In the genomic region with DNA sequence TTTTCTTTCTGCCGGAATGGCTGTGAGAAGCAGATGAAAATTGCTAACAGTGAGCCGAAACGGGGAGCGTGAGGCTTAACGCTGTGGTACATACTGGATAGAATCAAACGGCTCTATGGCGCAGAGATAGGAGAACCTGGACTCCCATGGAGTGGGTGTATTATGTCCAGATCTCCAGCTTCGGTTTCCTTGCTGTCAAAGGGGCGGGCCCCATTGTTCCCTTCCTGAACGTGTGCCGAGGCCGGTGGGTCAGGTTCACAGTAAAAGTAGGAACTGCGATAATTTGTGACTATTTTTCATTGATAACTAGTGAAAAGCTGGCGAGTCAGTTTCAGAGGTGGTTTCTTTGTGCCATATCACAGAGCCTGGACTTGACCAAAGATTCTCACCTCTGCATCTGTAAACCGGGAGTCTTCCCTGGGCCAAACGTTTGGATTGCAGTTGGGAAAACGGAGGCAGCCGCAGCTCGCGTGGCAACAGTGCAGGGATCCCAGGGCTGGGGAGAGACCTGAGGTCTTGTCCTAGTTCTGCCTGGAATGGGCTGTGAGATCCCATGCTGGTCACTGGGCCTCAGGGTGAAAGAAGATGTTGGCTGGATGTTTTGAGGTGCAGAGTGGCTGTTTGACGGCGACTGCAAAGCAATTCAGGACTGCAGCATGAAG, we compare ENCODE assay signal across 8 cellular contexts. TPM values are rescaled to one million over a fixed set of nuclear protein-coding genes. Genes with fewer than 3 reads are reported as not detected.
DNase-seq lines count a peak whose midpoint lies in the region; ATAC-seq, FAIRE-seq and TF ChIP-seq lines count a peak whose summit lies in the region.

No MANE protein-coding gene starts in this region.

- FAIRE-seq in A549 (lab: Jason Lieb, UNC) = no peak

- TF ChIP-seq CTCF in A549 (IDR thresholded peaks at IDR 0.05) (no peak), brain (conservative IDR thresholded peaks at IDR 0.05) (no peak), GM10266 (IDR thresholded peaks at IDR 0.05; ENCODE audit: control insufficient read depth, insufficient read depth, low read depth, missing control alignments) (no peak)

- peak overlapping the region; percentile 92 to 100 (median 98) for H3K4me3 Mint-ChIP-seq in brain

- H3K9me3 Mint-ChIP-seq in brain = peaks cover 0 to 2% (median 0%) of the 10 kb centered on the region in 5 experiments

- peak overlapping the region; percentile 99 to 100 for H3K27ac ChIP-seq in A549
- H3K27ac ChIP-seq in HUES48 (ENCODE audit: low read depth, low read length) = peak overlapping the region; percentile 87
- peak overlapping the region; percentile 62 for H3K27ac ChIP-seq in mesodermal cell (ENCODE audit: low read depth, low read length, severe bottlenecking)

- H3K36me3 Mint-ChIP-seq in brain = peaks cover 53% of the 10 kb centered on the region

- H3K27me3 ChIP-seq in HUES48 (ENCODE audit: control insufficient read depth, insufficient read depth, low read length) = no peaks in the 10 kb centered on the region

- CTCF ChIA-PET in A549 (lab: Yijun Ruan, JAX) = interaction anchor here (1.2 to 4.4 kb wide), 3 partner anchors 10 to 122 kb away, joined by 3 to 42 read pairs (median 9); a partner anchor contains a TSS

- H3K27ac Mint-ChIP-seq in brain = peak overlapping the region; percentile 94 to 99 (median 99)

- TF ChIP-seq EP300 in A549 (IDR thresholded peaks at IDR 0.05) = no peak

- peaks cover 36% of the 10 kb centered on the region for H3K4me1 Mint-ChIP-seq in brain

- no peak for TF ChIP-seq POLR2A in A549 (IDR thresholded peaks at IDR 0.05; ENCODE audit: low read length)

- DNase-seq in A549 (ENCODE audit: low read depth in 1 of 2, low spot score in 1 of 2) (no peak), iPS-NIHi11 (ENCODE audit: low spot score) (no peak), GM10266 (ENCODE audit: extremely low spot score) (no peak), NCI-H510A (lab: John Stamatoyannopoulos, UW) (no peak)

- peaks cover 37% of the 10 kb centered on the region for H3K4me1 ChIP-seq in A549
- no peaks in the 10 kb centered on the region for H3K4me1 ChIP-seq in HUES48 (ENCODE audit: control insufficient read depth, insufficient read depth, low read length)
- peaks cover 4% of the 10 kb centered on the region for H3K4me1 ChIP-seq in mesodermal cell (ENCODE audit: control insufficient read depth, insufficient read depth, low read length, poor library complexity, severe bottlenecking)

- peak overlapping the region; percentile 98 for H3K9ac ChIP-seq in HUES48 (ENCODE audit: low read depth, low read length)

- peak overlapping the region; percentile 74 for H3K4me2 ChIP-seq in A549

- TF ChIP-seq RAD21 in A549 (conservative IDR thresholded peaks at IDR 0.05 in 1 of 2, IDR thresholded peaks at IDR 0.05 in 1 of 2) = no peak

- 0% methylated on average over 22 of the region's 22 CpGs for WGBS in A549 (ENCODE audit: missing lambda C conversion rate)
- WGBS in mesodermal cell (ENCODE audit: insufficient coverage in 2 of 2), 2 experiments = 2% methylated on average over 17 to 22 of the region's 22 CpGs

- peaks cover 6% of the 10 kb centered on the region for H3K27me3 Mint-ChIP-seq in brain

- POLR2A ChIA-PET in A549 (lab: Yijun Ruan, JAX) = interaction anchor here (1.3 to 1.9 kb wide), 4 partner anchors 11 to 137 kb away, joined by 4 to 16 read pairs (median 8); a partner anchor contains a TSS

- H3K9me3 ChIP-seq in A549 (no peaks in the 10 kb centered on the region), HUES48 (ENCODE audit: control insufficient read depth, insufficient read depth, low read length) (no peaks in the 10 kb centered on the region), mesodermal cell (ENCODE audit: control insufficient read depth, low read length) (no peaks in the 10 kb centered on the region)

- H3K4me3 ChIP-seq in A549 = peak overlapping the region; percentile 99
- peak overlapping the region; percentile 82 for H3K4me3 ChIP-seq in HUES48 (ENCODE audit: low read depth, low read length)
- peak overlapping the region; percentile 98 for H3K4me3 ChIP-seq in mesodermal cell (ENCODE audit: extremely low read depth, insufficient read depth, low read length, poor library complexity, severe bottlenecking)

- ATAC-seq in A549 (no peak), HG03025 (IDR thresholded peaks at IDR 0.05; ENCODE audit: low FRiP score, unreplicated experiment) (no peak)

- H3K36me3 ChIP-seq in HUES48 (ENCODE audit: control insufficient read depth, insufficient read depth, low read length) = peaks cover 43% of the 10 kb centered on the region
- peaks cover 51% of the 10 kb centered on the region for H3K36me3 ChIP-seq in mesodermal cell (ENCODE audit: control insufficient read depth, insufficient read depth, low read length)

TF ChIP-seq in A549, 52 proteins besides CTCF, POLR2A, EP300 and RAD21 (continues in another document):
- no peak for TF ChIP-seq FOXS1 (CRISPR knock-in tag; IDR thresholded peaks at IDR 0.05)
- TF ChIP-seq, protein P1, sequence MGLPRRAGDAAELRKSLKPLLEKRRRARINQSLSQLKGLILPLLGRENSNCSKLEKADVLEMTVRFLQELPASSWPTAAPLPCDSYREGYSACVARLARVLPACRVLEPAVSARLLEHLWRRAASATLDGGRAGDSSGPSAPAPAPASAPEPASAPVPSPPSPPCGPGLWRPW (IDR thresholded peaks at IDR 0.05) = no peak
- TF ChIP-seq KDM5A (IDR thresholded peaks at IDR 0.05) = no peak
- TF ChIP-seq TFCP2L1 (CRISPR knock-in tag; IDR thresholded peaks at IDR 0.05) = no peak
- TF ChIP-seq CEBPB (IDR thresholded peaks at IDR 0.05) = no peak
- no peak for TF ChIP-seq KDM1A (IDR thresholded peaks at IDR 0.05; ENCODE audit: low read depth)
- no peak for TF ChIP-seq POLR2AphosphoS2 (conservative IDR thresholded peaks at IDR 0.05; ENCODE audit: low read length)
- TF ChIP-seq, protein P2, sequence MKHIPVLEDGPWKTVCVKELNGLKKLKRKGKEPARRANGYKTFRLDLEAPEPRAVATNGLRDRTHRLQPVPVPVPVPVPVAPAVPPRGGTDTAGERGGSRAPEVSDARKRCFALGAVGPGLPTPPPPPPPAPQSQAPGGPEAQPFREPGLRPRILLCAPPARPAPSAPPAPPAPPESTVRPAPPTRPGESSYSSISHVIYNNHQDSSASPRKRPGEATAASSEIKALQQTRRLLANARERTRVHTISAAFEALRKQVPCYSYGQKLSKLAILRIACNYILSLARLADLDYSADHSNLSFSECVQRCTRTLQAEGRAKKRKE (CRISPR knock-in tag; IDR thresholded peaks at IDR 0.05; ENCODE audit: low read depth) = no peak
- TF ChIP-seq, protein P3, sequence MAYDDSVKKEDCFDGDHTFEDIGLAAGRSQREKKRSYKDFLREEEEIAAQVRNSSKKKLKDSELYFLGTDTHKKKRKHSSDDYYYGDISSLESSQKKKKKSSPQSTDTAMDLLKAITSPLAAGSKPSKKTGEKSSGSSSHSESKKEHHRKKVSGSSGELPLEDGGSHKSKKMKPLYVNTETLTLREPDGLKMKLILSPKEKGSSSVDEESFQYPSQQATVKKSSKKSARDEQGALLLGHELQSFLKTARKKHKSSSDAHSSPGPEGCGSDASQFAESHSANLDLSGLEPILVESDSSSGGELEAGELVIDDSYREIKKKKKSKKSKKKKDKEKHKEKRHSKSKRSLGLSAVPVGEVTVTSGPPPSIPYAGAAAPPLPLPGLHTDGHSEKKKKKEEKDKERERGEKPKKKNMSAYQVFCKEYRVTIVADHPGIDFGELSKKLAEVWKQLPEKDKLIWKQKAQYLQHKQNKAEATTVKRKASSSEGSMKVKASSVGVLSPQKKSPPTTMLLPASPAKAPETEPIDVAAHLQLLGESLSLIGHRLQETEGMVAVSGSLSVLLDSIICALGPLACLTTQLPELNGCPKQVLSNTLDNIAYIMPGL (CRISPR knock-in tag; IDR thresholded peaks at IDR 0.05; ENCODE audit: borderline replicate concordance) = no peak
- TF ChIP-seq ZC3H11A (IDR thresholded peaks at IDR 0.05) = no peak
- TF ChIP-seq FOSL2 (IDR thresholded peaks at IDR 0.05) = no peak
- no peak for TF ChIP-seq FOSL2 (CRISPR knock-in tag; IDR thresholded peaks at IDR 0.05)

RNA-seq across cellular contexts. Expression of a gene that starts 0.8 kb away (rescaled TPM):
- 624 and 696 TPM in 2 replicates for polyA plus RNA-seq in A549 (2011; rRNA removed)
- polyA plus RNA-seq in A549 (2012; cell fraction: cytosol; rRNA removed) = 1,715 and 1,844 TPM in 2 replicates
- polyA plus RNA-seq in A549 (2012; cell fraction: nucleus; rRNA removed) = 964 and 1,082 TPM in 2 replicates
- 1,807 to 1,898 TPM (median 1,812 TPM) in 3 replicates for polyA plus RNA-seq in A549 (2017; fragmentation: RNase III; extraction: RNeasy Plus Mini Kit Qiagen cat#74134 plus additional on column Dnase treatment)
- 268 and 275 TPM in 2 replicates for polyA minus RNA-seq in A549 (2011; rRNA and poly(A)+ RNA removed)
- polyA plus RNA-seq in brain (ENCODE audit: insufficient read depth, low read depth, low replicate concordance) = 2,732 TPM
- 2,696 TPM for polyA plus RNA-seq in mesodermal cell (2013, experiment 1 of 2)
- polyA plus RNA-seq in mesodermal cell (2013, experiment 2 of 2) = 2,179 TPM

RNA-seq across cellular contexts. Expression of a gene that starts 11.3 kb away (rescaled TPM):
- polyA plus RNA-seq in A549 (2011; rRNA removed) (0.25 TPM in 2 replicates), A549 (2017; fragmentation: RNase III; extraction: RNeasy Plus Mini Kit Qiagen cat#74134 plus additional on column Dnase treatment) (0.06 to 0.20 TPM (median 0.13 TPM) in 3 replicates), brain (ENCODE audit: insufficient read depth, low read depth, low replicate concordance) (0.42 TPM)
- polyA plus RNA-seq in A549 (2012; cell fraction: cytosol; rRNA removed) = 0.08 and 0.09 TPM in 2 replicates
- 0.29 and 0.44 TPM in 2 replicates for polyA plus RNA-seq in A549 (2012; cell fraction: nucleus; rRNA removed)
- 0.58 TPM in 2 replicates for polyA minus RNA-seq in A549 (2011; rRNA and poly(A)+ RNA removed)
- not detected for polyA plus RNA-seq in mesodermal cell (2013, experiment 1 of 2)
- polyA plus RNA-seq in mesodermal cell (2013, experiment 2 of 2) = 0.10 TPM

RNA-seq across cellular contexts. Expression of a gene that starts 12.7 kb away (rescaled TPM):
- polyA plus RNA-seq in A549 (2011; rRNA removed) (0.89 and 1.2 TPM in 2 replicates), A549 (2017; fragmentation: RNase III; extraction: RNeasy Plus Mini Kit Qiagen cat#74134 plus additional on column Dnase treatment) (0.24 to 0.40 TPM (median 0.31 TPM) in 3 replicates), brain (ENCODE audit: insufficient read depth, low read depth, low replicate concordance) (0.48 TPM)
- polyA plus RNA-seq in A549 (2012; cell fraction: cytosol; rRNA removed) = 0.26 and 0.38 TPM in 2 replicates
- 0.91 and 0.95 TPM in 2 replicates for polyA plus RNA-seq in A549 (2012; cell fraction: nucleus; rRNA removed)
- polyA minus RNA-seq in A549 (2011; rRNA and poly(A)+ RNA removed) = 2.6 and 2.8 TPM in 2 replicates
- 5.4 TPM for polyA plus RNA-seq in mesodermal cell (2013, experiment 1 of 2)
- polyA plus RNA-seq in mesodermal cell (2013, experiment 2 of 2) = 3.7 TPM

RNA-seq across cellular contexts. Expression of a gene that starts 39.1 kb away (rescaled TPM):
- polyA plus RNA-seq in A549 (2011; rRNA removed) (0.27 and 1.2 TPM in 2 replicates), A549 (2017; fragmentation: RNase III; extraction: RNeasy Plus Mini Kit Qiagen cat#74134 plus additional on column Dnase treatment) (0.25 to 0.32 TPM (median 0.28 TPM) in 3 replicates), brain (ENCODE audit: insufficient read depth, low read depth, low replicate concordance) (0.66 TPM)
- polyA plus RNA-seq in A549 (2012; cell fraction: cytosol; rRNA removed) = 0.13 and 0.49 TPM in 2 replicates
- 0.58 TPM in 1 of 2 replicates, not detected in the other for polyA plus RNA-seq in A549 (2012; cell fraction: nucleus; rRNA removed)
- polyA minus RNA-seq in A549 (2011; rRNA and poly(A)+ RNA removed) = 1.5 TPM in 1 of 2 replicates, not detected in the other
- 0.55 TPM for polyA plus RNA-seq in mesodermal cell (2013, experiment 1 of 2)
- polyA plus RNA-seq in mesodermal cell (2013, experiment 2 of 2) = 0.91 TPM
